Comparison of ENCODE assay signal across 8 cellular contexts in genomic region chr3:143971367-143972154, GRCh38. TPM values are rescaled to one million over a fixed set of nuclear protein-coding genes. Genes with fewer than 3 reads are reported as not detected.
DNase-seq lines count a peak whose midpoint lies in the region; ATAC-seq and TF ChIP-seq lines count a peak whose summit lies in the region.

A gene with protein sequence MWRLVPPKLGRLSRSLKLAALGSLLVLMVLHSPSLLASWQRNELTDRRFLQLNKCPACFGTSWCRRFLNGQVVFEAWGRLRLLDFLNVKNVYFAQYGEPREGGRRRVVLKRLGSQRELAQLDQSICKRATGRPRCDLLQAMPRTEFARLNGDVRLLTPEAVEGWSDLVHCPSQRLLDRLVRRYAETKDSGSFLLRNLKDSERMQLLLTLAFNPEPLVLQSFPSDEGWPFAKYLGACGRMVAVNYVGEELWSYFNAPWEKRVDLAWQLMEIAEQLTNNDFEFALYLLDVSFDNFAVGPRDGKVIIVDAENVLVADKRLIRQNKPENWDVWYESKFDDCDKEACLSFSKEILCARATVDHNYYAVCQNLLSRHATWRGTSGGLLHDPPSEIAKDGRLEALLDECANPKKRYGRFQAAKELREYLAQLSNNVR (plus strand): TSS chr3:143971823. CDS start chr3:143972333, 510 bp downstream.

- H3K4me3 ChIP-seq in AG04449 (ENCODE audit: low read depth, low read length), result peak within 1 kb of the TSS; percentile 85
- H3K4me3 ChIP-seq in iPS-18a (ENCODE audit: low read length), result peak within 1 kb of the TSS; percentile 95
- peak within 1 kb of the TSS; percentile 79 for H3K4me3 ChIP-seq in skeletal muscle satellite cell (ENCODE audit: low read length)

- H3K27me3 ChIP-seq in iPS-18a (ENCODE audit: control insufficient read depth, insufficient read depth, low read length) (no peaks in the 10 kb centered on the region), skeletal muscle satellite cell (ENCODE audit: control insufficient read depth, insufficient read depth, low read length) (no peaks in the 10 kb centered on the region)

- POLR2A ChIA-PET in AG04449 (lab: Yijun Ruan, JAX), result interaction anchor here (0.6 to 1.4 kb wide), 4 partner anchors 37 to 1933 kb away, joined by 3 to 4 read pairs (median 4); no protein-coding TSS in a partner anchor

- CTCF ChIA-PET in AG04449 (lab: Yijun Ruan, JAX), result interaction anchor here (1.1 to 2.4 kb wide), 5 partner anchors 8 to 88 kb away, joined by 3 to 13 read pairs (median 4); no protein-coding TSS in a partner anchor

- TF ChIP-seq CTCF in AG04449 (IDR thresholded peaks at IDR 0.05; ENCODE audit: insufficient read depth, low read length, missing control alignments), result peak; percentile 5
- no peak for TF ChIP-seq CTCF in VCaP (conservative IDR thresholded peaks at IDR 0.05)

- peak within 1 kb of the TSS; percentile 86 for H3K9ac ChIP-seq in iPS-18a (ENCODE audit: low read length)
- peak within 1 kb of the TSS; percentile 94 for H3K9ac ChIP-seq in skeletal muscle satellite cell (ENCODE audit: low read depth, low read length)

- H3K9me3 ChIP-seq in iPS-18a (ENCODE audit: control insufficient read depth, low read depth, low read length) (no peaks in the 10 kb centered on the region), skeletal muscle satellite cell (replicated peaks; ENCODE audit: low read length) (no peaks in the 10 kb centered on the region)

- peak; percentile 67 for ATAC-seq in GM18907 (IDR thresholded peaks at IDR 0.05; ENCODE audit: unreplicated experiment)
- ATAC-seq in HG03139 (IDR thresholded peaks at IDR 0.05; ENCODE audit: unreplicated experiment), result peak; percentile 48

- DNase-seq in AG04449 (ENCODE audit: low read depth, low spot score), result peak; percentile 56
- DNase-seq in NCI-H2196 treated with DMSO at 0.1 percent for 48 hours (lab: John Stamatoyannopoulos, UW; ENCODE audit: unreplicated experiment), result peak; percentile 98
- peak; percentile 93 to 98 for DNase-seq in T47D (ENCODE audit: low read depth in 1 of 2, low spot score in 1 of 2)

- peak within 1 kb of the TSS; percentile 87 for H3K4me2 ChIP-seq in skeletal muscle satellite cell (ENCODE audit: low read length)

- H3K4me1 ChIP-seq in iPS-18a (ENCODE audit: control insufficient read depth, low read depth, low read length) (peaks cover 30% of the 10 kb centered on the region), skeletal muscle satellite cell (ENCODE audit: control insufficient read depth, insufficient read depth, low read length) (peaks cover 9% of the 10 kb centered on the region)

- in situ Hi-C loops in T47D (cut with HindIII; ENCODE audit: low pct_unique_long_range_greater_than_20kb, low sequenced_read_pairs), result no loop called here

- no peaks in the 10 kb centered on the region for H3K36me3 ChIP-seq in iPS-18a (ENCODE audit: control insufficient read depth, low read depth, low read length)
- no peaks in the 10 kb centered on the region for H3K36me3 ChIP-seq in skeletal muscle satellite cell (ENCODE audit: insufficient read depth, low read length)

- H3K27ac ChIP-seq in VCaP (peak within 1 kb of the TSS; percentile 88), iPS-18a (ENCODE audit: low read length) (peak within 1 kb of the TSS; percentile 83)

RNA-seq across cellular contexts. Expression of the gene that starts here (rescaled TPM):
- total RNA-seq in skeletal muscle satellite cell (2012; rRNA removed), result 53.5 and 73.6 TPM in 2 replicates

Comparison
In these comparisons a context has a peak if more than half of its experiments do, and no peak if none do; other contexts are left out.
1. Peak in every context shown above with its lines: DNase-seq, ATAC-seq, H3K4me3 ChIP-seq and H3K27ac ChIP-seq.